8 cellular contexts compared by ENCODE assay signal in the genomic region with DNA sequence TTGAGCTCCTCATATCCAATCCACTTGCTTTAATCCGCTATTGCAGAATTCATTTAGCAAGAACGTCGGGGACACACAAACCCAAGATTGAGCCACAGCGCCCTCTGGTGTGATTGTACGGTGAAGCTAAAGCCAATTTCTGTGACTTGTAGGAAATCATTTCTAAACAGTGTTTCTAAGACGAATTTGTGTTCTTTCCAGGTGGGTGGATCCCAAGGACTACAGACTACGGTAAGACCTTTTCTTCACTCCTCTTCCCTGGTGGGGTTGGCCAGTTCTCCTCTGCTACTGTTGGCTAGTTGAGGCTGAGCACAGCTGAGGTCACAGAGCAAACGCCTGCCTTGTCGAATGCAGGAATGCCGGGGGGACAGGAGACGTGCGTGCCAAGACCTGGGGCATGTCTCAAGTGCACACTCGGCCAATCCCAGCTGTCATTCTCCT. TPM values are rescaled to one million over a fixed set of nuclear protein-coding genes. Genes with fewer than 3 reads are reported as not detected.
DNase-seq lines count a peak whose midpoint lies in the region; ATAC-seq and TF ChIP-seq lines count a peak whose summit lies in the region.

No MANE protein-coding gene starts in this region.

- H3K4me3 ChIP-seq in KMS-11 (IDR thresholded peaks at IDR 0.05; ENCODE audit: insufficient read depth, low read depth, low read length) (no peak overlapping the region), parathyroid adenoma (ENCODE audit: low read depth, low read length) (no peak overlapping the region), thyroid gland (replicated peaks in 1 of 3) (no peak overlapping the region)

- DNase-seq in D341Med (ENCODE audit: low spot score): peak; percentile 45
- peak; percentile 66 for DNase-seq in RPMI8226
- peak; percentile 54 for DNase-seq in activated gamma-delta T cell treated with anti-CD3 and anti-CD28 coated beads, Interleukin-2, amount 50 U/mL, for 16 hours (ENCODE audit: low read depth)
- peak; percentile 18 for DNase-seq in germinal center (ENCODE audit: low spot score)
- DNase-seq in thyroid gland: peak; percentile 87 to 92

- H4K20me1 ChIP-seq in KMS-11 (ENCODE audit: insufficient read depth): no peaks in the 10 kb centered on the region

- TF ChIP-seq CTCF in KMS-11 (conservative IDR thresholded peaks at IDR 0.05; ENCODE audit: low read depth, low read length): peak; percentile 79
- peak; percentile 84 for TF ChIP-seq CTCF in parathyroid adenoma (IDR thresholded peaks at IDR 0.05)
- peak; percentile 60 to 94 (median 88) for TF ChIP-seq CTCF in thyroid gland (IDR thresholded peaks at IDR 0.05)

- H3K9ac ChIP-seq in KMS-11 (no peak overlapping the region), parathyroid adenoma (no peak overlapping the region)

- H3K36me3 ChIP-seq in KMS-11 (ENCODE audit: insufficient read depth) (no peaks in the 10 kb centered on the region), parathyroid adenoma (ENCODE audit: control insufficient read depth, insufficient read depth, low read length) (no peaks in the 10 kb centered on the region), thyroid gland (no peaks in the 10 kb centered on the region)

- TF ChIP-seq POLR2A in thyroid gland (IDR thresholded peaks at IDR 0.05): no peak

- no peak overlapping the region for H2AFZ ChIP-seq in KMS-11 (ENCODE audit: low read depth)
- H2AFZ ChIP-seq in parathyroid adenoma: peak overlapping the region; percentile 69

- H3K27ac ChIP-seq in KMS-11: no peak overlapping the region
- no peak overlapping the region for H3K27ac ChIP-seq in parathyroid adenoma
- no peak overlapping the region for H3K27ac ChIP-seq in thyroid gland

- intact Hi-C loops in thyroid gland (cut with DNase I): loop anchor here (2.0 to 10.0 kb wide), 3 partner anchors 41 to 268 kb away; no protein-coding TSS in a partner anchor

- ATAC-seq in GM21526 (IDR thresholded peaks at IDR 0.05; ENCODE audit: low FRiP score, unreplicated experiment): no peak

- H3K27me3 ChIP-seq in KMS-11 (ENCODE audit: insufficient read depth, low read depth): no peaks in the 10 kb centered on the region
- no peaks in the 10 kb centered on the region for H3K27me3 ChIP-seq in parathyroid adenoma (ENCODE audit: control insufficient read depth, insufficient read depth, low read length)
- no peaks in the 10 kb centered on the region for H3K27me3 ChIP-seq in thyroid gland

- H3K4me1 ChIP-seq in KMS-11 (ENCODE audit: low read depth, poor library complexity, severe bottlenecking): no peaks in the 10 kb centered on the region
- H3K4me1 ChIP-seq in parathyroid adenoma: peaks cover 6% of the 10 kb centered on the region
- H3K4me1 ChIP-seq in thyroid gland: peaks cover 5 to 7% of the 10 kb centered on the region in 2 donors

- H3K4me2 ChIP-seq in KMS-11: no peak overlapping the region
- H3K4me2 ChIP-seq in parathyroid adenoma (ENCODE audit: low read length): no peak overlapping the region

- H3K79me2 ChIP-seq in KMS-11 (ENCODE audit: insufficient read depth, low read depth) (no peaks in the 10 kb centered on the region), parathyroid adenoma (no peaks in the 10 kb centered on the region)

- WGBS in thyroid gland, 2 donors: 8 to 10% methylated on average over 12 to 13 of the region's 13 CpGs

- H3K9me3 ChIP-seq in parathyroid adenoma (ENCODE audit: control insufficient read depth, low read length) (no peaks in the 10 kb centered on the region), thyroid gland (no peaks in the 10 kb centered on the region)

RNA-seq across cellular contexts. Expression of a gene that starts 5.2 kb away (rescaled TPM):
- total RNA-seq in thyroid gland: under 1 TPM in 2 of 4 donors, not detected in 2; 0.10 to 0.13 TPM

Comparison
In these comparisons a context has a peak if more than half of its experiments do, and no peak if none do; other contexts are left out.
1. DNase-seq: peak in every context shown above with its lines; median percentile 90 in thyroid gland; 66 in RPMI8226; 54 in activated gamma-delta T cell treated with anti-CD3 and anti-CD28 coated beads, Interleukin-2, amount 50 U/mL, for 16 hours; 45 in D341Med; 18 in germinal center.